In genomic region chr11:68032003-68032402, GRCh38 we compare ENCODE assay signal across 12 cellular contexts. TPM values are rescaled to one million over a fixed set of nuclear protein-coding genes. Genes with fewer than 3 reads are reported as not detected.
A peak's percentile ranks its signal among the peaks of the same experiment; 100 is the strongest.
DNase-seq lines count a peak whose midpoint lies in the region; ATAC-seq, FAIRE-seq and TF ChIP-seq lines count a peak whose summit lies in the region.
"Had no signal": no experiment of that assay in that cellular context is flagged by ENCODE, and none has a peak within 500 bp of the region (broad histone marks: within the 10 kb centered on the region; RNA-seq: fewer than 3 reads in every experiment).

No MANE protein-coding gene starts in this region.

- H4K20me1 ChIP-seq in PC-9 (ENCODE audit: insufficient read depth) (no peaks in the 10 kb centered on the region), H1 (replicated peaks in 1 of 2; ENCODE audit: control insufficient read depth in 1 of 2, insufficient read depth in 2 of 2, low read length in 2 of 2) (peaks cover 0 to 5% of the 10 kb centered on the region in 2 experiments)

- H3K14ac ChIP-seq in H1 (ENCODE audit: insufficient read length): no peak overlapping the region

- no peak for TF ChIP-seq EP300 in H1 (IDR thresholded peaks at IDR 0.05; ENCODE audit: borderline replicate concordance in 1 of 2, low read depth in 2 of 2, low read length in 2 of 2)

- H3K79me1 ChIP-seq in H1 (ENCODE audit: low read depth, low read length): peaks cover 10% of the 10 kb centered on the region

- no peak overlapping the region for H3K23ac ChIP-seq in H1 (ENCODE audit: insufficient read length)

- H2AFZ ChIP-seq in PC-9 (no peak overlapping the region), H1 (ENCODE audit: low read length) (no peak overlapping the region)

- H2BK5ac ChIP-seq in H1 (ENCODE audit: low read depth, low read length): no peak overlapping the region

- H4K5ac ChIP-seq in H1 (ENCODE audit: insufficient read length, low read depth, low read length): no peak overlapping the region

- H3K27me3 ChIP-seq in PC-9 (ENCODE audit: insufficient read depth, low read depth) (no peaks in the 10 kb centered on the region), H1 (replicated peaks in 1 of 4; ENCODE audit: control insufficient read depth in 3 of 4, extremely low read depth in 1 of 4, insufficient read depth in 3 of 4, low read length in 3 of 4) (no peaks in the 10 kb centered on the region)
- H3K27me3 ChIP-seq: thyroid gland had no signal

- TF ChIP-seq CTCF in PC-9 (conservative IDR thresholded peaks at IDR 0.05) (no peak), H1 (IDR thresholded peaks at IDR 0.05; ENCODE audit: control extremely low read depth in 1 of 3, insufficient read depth in 1 of 3, low read depth in 1 of 3, low read length in 3 of 3) (no peak), progenitor cell of endocrine pancreas (IDR thresholded peaks at IDR 0.05; ENCODE audit: unreplicated experiment) (no peak)

- no peak overlapping the region for H2BK12ac ChIP-seq in H1 (ENCODE audit: low read depth, low read length)

- H3K27me3 Mint-ChIP-seq in activated CD4-positive, alpha-beta T cell treated with anti-CD3 and anti-CD28 coated beads, Interleukin-2, amount 10 ng/mL, durations not matched to agents 24 days and 14 days: no peaks in the 10 kb centered on the region
- H3K27me3 Mint-ChIP-seq in progenitor cell of endocrine pancreas: no peaks in the 10 kb centered on the region

- H3K27ac ChIP-seq in PC-9: no peak overlapping the region
- no peak overlapping the region for H3K27ac ChIP-seq in H1 (ENCODE audit: low read depth, low read length)

- H3K4me1 ChIP-seq in PC-9 (replicated peaks; ENCODE audit: insufficient read depth): peaks cover 36% of the 10 kb centered on the region
- H3K4me1 ChIP-seq in H1 (replicated peaks in 1 of 4; ENCODE audit: control insufficient read depth in 3 of 4, insufficient read depth in 4 of 4, low read length in 3 of 4): peaks cover 0 to 8% (median 6%) of the 10 kb centered on the region in 4 experiments; a peak in 5 of 7 replicates

- H3K9me3 ChIP-seq in PC-9 (ENCODE audit: insufficient read depth, low read depth) (no peaks in the 10 kb centered on the region), H1 (ENCODE audit: insufficient read depth in 2 of 2, low read depth in 1 of 2, low read length in 1 of 2) (no peaks in the 10 kb centered on the region)
- H3K9me3 ChIP-seq: thyroid gland had no signal

- peaks cover 28% of the 10 kb centered on the region for H3K4me1 Mint-ChIP-seq in activated CD4-positive, alpha-beta T cell treated with anti-CD3 and anti-CD28 coated beads, Interleukin-2, amount 10 ng/mL, durations not matched to agents 24 days and 14 days
- H3K4me1 Mint-ChIP-seq in progenitor cell of endocrine pancreas (ENCODE audit: low read depth): peaks cover 10% of the 10 kb centered on the region

- ATAC-seq in GM18502 (IDR thresholded peaks at IDR 0.05; ENCODE audit: poor library complexity, unreplicated experiment): no peak

- in situ Hi-C loops in G401 (cut with HindIII; ENCODE audit: low sequenced_read_pairs): no loop called here

- H2AK5ac ChIP-seq in H1 (ENCODE audit: low read depth, low read length): no peak overlapping the region

- H2BK20ac ChIP-seq in H1 (ENCODE audit: low read length): no peak overlapping the region

- H3K79me2 ChIP-seq in PC-9 (ENCODE audit: low read depth) (peaks cover 47% of the 10 kb centered on the region), H1 (ENCODE audit: control insufficient read depth in 1 of 2, insufficient read depth in 2 of 2, low read length in 2 of 2) (peaks cover 0 to 22% of the 10 kb centered on the region in 2 experiments; a peak in 2 of 4 replicates)

- intact Hi-C loops in activated CD4-positive, alpha-beta T cell treated with anti-CD3 and anti-CD28 coated beads, Interleukin-2, amount 10 ng/mL, durations not matched to agents 24 days and 14 days (cut with micrococcal nuclease): loop anchor here (5.0 to 10.0 kb wide), 4 partner anchors 90 to 757 kb away; partner anchors contain the start of genes CHKA, KMT5B and PPP6R3
- intact Hi-C loops in PC-9 (cut with micrococcal nuclease; ENCODE audit: unreplicated experiment): no loop called here

- peak overlapping the region; percentile 84 for H3K4me3 Mint-ChIP-seq in activated CD4-positive, alpha-beta T cell treated with anti-CD3 and anti-CD28 coated beads, Interleukin-2, amount 10 ng/mL, durations not matched to agents 24 days and 14 days
- H3K4me3 Mint-ChIP-seq in progenitor cell of endocrine pancreas (ENCODE audit: low read depth): peak overlapping the region; percentile 93

- H2BK15ac ChIP-seq in H1 (ENCODE audit: low read length): no peak overlapping the region

- 82% methylated on average over 9 of the region's 9 CpGs; no CpG with 5 or more reads in 1 of the 2 experiments for whole genome bisulfite sequencing in H1 (ENCODE audit: extremely low coverage in 1 of 2, insufficient coverage in 1 of 2, insufficient read length in 1 of 2, insufficient replicate concordance in 2 of 2, low coverage in 1 of 2, low lambda C conversion rate in 2 of 2, missing lambda C conversion rate in 1 of 2), 2 experiments

- POLR2A ChIA-PET in PC-9 (lab: Charles Lee; ENCODE audit: unreplicated experiment): no interaction called here
- POLR2A ChIA-PET in H1 (lab: Charles Lee; ENCODE audit: partially characterized antibody): interaction anchor here (1.8 to 16.6 kb wide), 3 partner anchors 10 to 21 kb away, joined by 6 to 183 read pairs (median 24); no protein-coding TSS in a partner anchor

- FAIRE-seq in H1 (lab: Jason Lieb, UNC): no peak
- FAIRE-seq: bronchial epithelial cell, TTC549 had no signal

- H3K4me2 ChIP-seq in PC-9 (peak overlapping the region; percentile 83), H1 (ENCODE audit: insufficient read depth in 1 of 2, low read depth in 2 of 2, low read length in 2 of 2) (peak overlapping the region; percentile 76 to 86; a peak in 2 of 4 replicates)

- CTCF ChIA-PET in PC-9 (lab: Charles Lee) (no interaction called here), H1 (lab: Charles Lee; ENCODE audit: partially characterized antibody) (interaction anchor here (1.2 to 1.3 kb wide), 2 partner anchors 11 to 23 kb away, joined by 3 to 5 read pairs; no protein-coding TSS in a partner anchor)

- no peak for TF ChIP-seq POLR2A in H1 (IDR thresholded peaks at IDR 0.05; ENCODE audit: control extremely low read depth in 1 of 2, low read depth in 2 of 2, low read length in 2 of 2)

- peaks cover 7% of the 10 kb centered on the region for H3K36me3 Mint-ChIP-seq in activated CD4-positive, alpha-beta T cell treated with anti-CD3 and anti-CD28 coated beads, Interleukin-2, amount 10 ng/mL, durations not matched to agents 24 days and 14 days (ENCODE audit: low read depth)
- H3K36me3 Mint-ChIP-seq in progenitor cell of endocrine pancreas (ENCODE audit: insufficient read depth): no peaks in the 10 kb centered on the region

- no peak overlapping the region for H4K91ac ChIP-seq in H1 (replicated peaks; ENCODE audit: insufficient read length, low read length)

- H2BK120ac ChIP-seq in H1 (replicated peaks; ENCODE audit: low read depth, low read length): no peak overlapping the region

- peaks cover 3% of the 10 kb centered on the region; the same call in 1 of the 2 replicates for H3K23me2 ChIP-seq in H1 (ENCODE audit: low read depth, low read length)

- no peak for DNase-seq in activated CD4-positive, alpha-beta T cell treated with anti-CD3 and anti-CD28 coated beads, Interleukin-2, amount 10 ng/mL, durations not matched to agents 24 days and 14 days
- DNase-seq in activated CD4-positive, alpha-beta T cell treated with anti-CD3 and anti-CD28 coated beads for 1 hour: no peak
- no peak for DNase-seq in PC-9
- no peak for DNase-seq in H1 (ENCODE audit: low read depth in 1 of 2, low spot score in 2 of 2)
- no peak for DNase-seq in progenitor cell of endocrine pancreas (ENCODE audit: low spot score, unreplicated experiment)
- DNase-seq in DMS53 (lab: John Stamatoyannopoulos, UW): no peak
- DNase-seq in G401 (ENCODE audit: low spot score): no peak
- DNase-seq: NCI-H2171, thyroid gland had no signal

- H3F3A ChIP-seq in PC-9 (ENCODE audit: insufficient read depth, low read depth): peaks cover 50% of the 10 kb centered on the region

- H3K9me3 Mint-ChIP-seq in activated CD4-positive, alpha-beta T cell treated with anti-CD3 and anti-CD28 coated beads, Interleukin-2, amount 10 ng/mL, durations not matched to agents 24 days and 14 days: no peaks in the 10 kb centered on the region
- H3K9me3 Mint-ChIP-seq in progenitor cell of endocrine pancreas (ENCODE audit: low read depth): no peaks in the 10 kb centered on the region

- H4K8ac ChIP-seq in H1 (ENCODE audit: extremely low read depth, insufficient read depth, low read length): no peak overlapping the region

- H3K36me3 ChIP-seq in PC-9 (ENCODE audit: low read depth) (peaks cover 7% of the 10 kb centered on the region; the same call in 1 of the 2 replicates), H1 (ENCODE audit: control insufficient read depth in 2 of 4, insufficient read depth in 4 of 4, low read length in 3 of 4) (peaks cover 4 to 17% (median 15%) of the 10 kb centered on the region in 4 experiments)

- no peaks in the 10 kb centered on the region for H3K9me2 ChIP-seq in PC-9 (ENCODE audit: insufficient read depth)

- H3K18ac ChIP-seq in H1 (ENCODE audit: extremely low read depth, low read length): no peak overlapping the region

- H3K27ac Mint-ChIP-seq in activated CD4-positive, alpha-beta T cell treated with anti-CD3 and anti-CD28 coated beads, Interleukin-2, amount 10 ng/mL, durations not matched to agents 24 days and 14 days: peak overlapping the region; percentile 87
- H3K27ac Mint-ChIP-seq in progenitor cell of endocrine pancreas: no peak overlapping the region

- H3K9ac ChIP-seq in H1 (replicated peaks in 1 of 4; ENCODE audit: extremely low read depth in 1 of 4, low read depth in 3 of 4, low read length in 3 of 4): 0 out of 7 replicates have a peak overlapping the region, but pooled peaks of 1 of the 4 experiments have one; percentile 6

- no peak overlapping the region for H3K56ac ChIP-seq in H1 (replicated peaks; ENCODE audit: insufficient read length, low read depth, low read length)

- H3K4me3 ChIP-seq in PC-9 (peak overlapping the region; percentile 91; the same call in 1 of the 2 replicates), H1 (ENCODE audit: extremely low read depth in 1 of 4, insufficient read depth in 2 of 4, low read depth in 3 of 4, low read length in 4 of 4) (no peak overlapping the region)

- H3K4ac ChIP-seq in H1 (replicated peaks; ENCODE audit: insufficient read length, low read depth, low read length): no peak overlapping the region

- BruUV-seq in PC-9 (replicated peaks; lab: Mats Ljungman, UMichigan): no TSS peak

- no peak for TF ChIP-seq RAD21 in H1 (IDR thresholded peaks at IDR 0.05 in 1 of 2, conservative IDR thresholded peaks at IDR 0.05 in 1 of 2; ENCODE audit: low read depth in 2 of 2, low read length in 2 of 2)

RNA-seq across cellular contexts. Expression of gene NDUFS8, which starts 1.5 kb away (rescaled TPM):
- total RNA-seq in activated CD4-positive, alpha-beta T cell treated with anti-CD3 and anti-CD28 coated beads, Interleukin-2, amount 10 ng/mL, durations not matched to agents 24 days and 14 days: 153 and 159 TPM in 2 replicates
- total RNA-seq in PC-9 (2021) (270 and 275 TPM in 2 replicates), progenitor cell of endocrine pancreas (113 and 125 TPM in 2 replicates)
- 182 and 199 TPM in 2 replicates for total RNA-seq in H1 (2021; fragmentation: NEBNext Ultra II Directional; extraction: Animal tissue kit (Norgen Biotek cat#: 25700))
- 291 and 406 TPM in 2 replicates for polyA plus RNA-seq in H1 (2011; rRNA removed)
- polyA plus RNA-seq in H1 (2011; cell fraction: cytosol; rRNA removed): 222 TPM
- 253 TPM for polyA plus RNA-seq in H1 (2011; cell fraction: nucleus; rRNA removed)
- polyA plus RNA-seq in H1 (2012, experiment 1 of 2): 92.1 to 255 TPM (median 248 TPM) in 4 replicates
- polyA plus RNA-seq in H1 (2012, experiment 2 of 2): 348 TPM
- polyA plus RNA-seq in H1 (2013, experiment 1 of 2): 130 TPM
- polyA plus RNA-seq in H1 (2013, experiment 2 of 2): 128 TPM
- 69.8 and 77.8 TPM in 2 replicates for polyA minus RNA-seq in H1 (2011; rRNA and poly(A)+ RNA removed)
- 133 TPM for polyA minus RNA-seq in H1 (2011; cell fraction: cytosol; rRNA and poly(A)+ RNA removed)
- polyA minus RNA-seq in H1 (2011; cell fraction: nucleus; rRNA and poly(A)+ RNA removed): 92.8 TPM
- total RNA-seq in G401 (2014; rRNA removed; shearing (Covaris generic)): 177 and 212 TPM in 2 replicates

RNA-seq across cellular contexts. Expression of gene TCIRG1, which starts 6.8 kb away (rescaled TPM):
- 141 and 149 TPM in 2 replicates for total RNA-seq in activated CD4-positive, alpha-beta T cell treated with anti-CD3 and anti-CD28 coated beads, Interleukin-2, amount 10 ng/mL, durations not matched to agents 24 days and 14 days
- total RNA-seq in PC-9 (2021) (125 and 175 TPM in 2 replicates), progenitor cell of endocrine pancreas (33.6 and 35.5 TPM in 2 replicates)
- 25.3 and 25.7 TPM in 2 replicates for total RNA-seq in H1 (2021; fragmentation: NEBNext Ultra II Directional; extraction: Animal tissue kit (Norgen Biotek cat#: 25700))
- polyA plus RNA-seq in H1 (2011; rRNA removed): 39.6 and 50.2 TPM in 2 replicates
- polyA plus RNA-seq in H1 (2011; cell fraction: cytosol; rRNA removed): 35.8 TPM
- 287 TPM for polyA plus RNA-seq in H1 (2011; cell fraction: nucleus; rRNA removed)
- polyA plus RNA-seq in H1 (2012, experiment 1 of 2): 12.7 to 29.5 TPM (median 24.4 TPM) in 4 replicates
- 16.1 TPM for polyA plus RNA-seq in H1 (2012, experiment 2 of 2)
- polyA plus RNA-seq in H1 (2013, experiment 1 of 2): 25.3 TPM
- 21.2 TPM for polyA plus RNA-seq in H1 (2013, experiment 2 of 2)
- 10.0 and 11.3 TPM in 2 replicates for polyA minus RNA-seq in H1 (2011; rRNA and poly(A)+ RNA removed)
- polyA minus RNA-seq in H1 (2011; cell fraction: cytosol; rRNA and poly(A)+ RNA removed): 15.0 TPM
- polyA minus RNA-seq in H1 (2011; cell fraction: nucleus; rRNA and poly(A)+ RNA removed): 43.9 TPM
- total RNA-seq in G401 (2014; rRNA removed; shearing (Covaris generic)): 9.7 and 9.8 TPM in 2 replicates

RNA-seq across cellular contexts. Expression of gene ALDH3B1, which starts 21.9 kb away (rescaled TPM):
- not detected in 2 replicates for total RNA-seq in activated CD4-positive, alpha-beta T cell treated with anti-CD3 and anti-CD28 coated beads, Interleukin-2, amount 10 ng/mL, durations not matched to agents 24 days and 14 days
- total RNA-seq in PC-9 (2021) (98.1 and 104 TPM in 2 replicates), progenitor cell of endocrine pancreas (not detected in 2 replicates)
- total RNA-seq in H1 (2021; fragmentation: NEBNext Ultra II Directional; extraction: Animal tissue kit (Norgen Biotek cat#: 25700)): 0.27 and 0.32 TPM in 2 replicates
- 0.47 TPM in 2 replicates for polyA plus RNA-seq in H1 (2011; rRNA removed)
- polyA plus RNA-seq in H1 (2011; cell fraction: cytosol; rRNA removed): 0.50 TPM
- polyA plus RNA-seq in H1 (2011; cell fraction: nucleus; rRNA removed): 0.53 TPM
- polyA plus RNA-seq in H1 (2012, experiment 1 of 2): 0.62 to 1.1 TPM (median 0.75 TPM) in 4 replicates
- polyA plus RNA-seq in H1 (2012, experiment 2 of 2): 0.26 TPM
- 0.18 TPM for polyA plus RNA-seq in H1 (2013, experiment 1 of 2)
- polyA plus RNA-seq in H1 (2013, experiment 2 of 2): 0.26 TPM
- 0.16 and 0.34 TPM in 2 replicates for polyA minus RNA-seq in H1 (2011; rRNA and poly(A)+ RNA removed)
- polyA minus RNA-seq in H1 (2011; cell fraction: cytosol; rRNA and poly(A)+ RNA removed): 0.88 TPM
- 0.50 TPM for polyA minus RNA-seq in H1 (2011; cell fraction: nucleus; rRNA and poly(A)+ RNA removed)
- 1.2 and 2.1 TPM in 2 replicates for total RNA-seq in G401 (2014; rRNA removed; shearing (Covaris generic))

RNA-seq across cellular contexts. Expression of gene UNC93B1, which starts 28.1 kb away (rescaled TPM):
- 13.8 and 15.6 TPM in 2 replicates for total RNA-seq in activated CD4-positive, alpha-beta T cell treated with anti-CD3 and anti-CD28 coated beads, Interleukin-2, amount 10 ng/mL, durations not matched to agents 24 days and 14 days
- total RNA-seq in PC-9 (2021): 75.5 and 94.4 TPM in 2 replicates
- 18.9 and 19.2 TPM in 2 replicates for total RNA-seq in H1 (2021; fragmentation: NEBNext Ultra II Directional; extraction: Animal tissue kit (Norgen Biotek cat#: 25700))
- 34.3 and 40.8 TPM in 2 replicates for polyA plus RNA-seq in H1 (2011; rRNA removed)
- 24.6 TPM for polyA plus RNA-seq in H1 (2011; cell fraction: cytosol; rRNA removed)
- 53.5 TPM for polyA plus RNA-seq in H1 (2011; cell fraction: nucleus; rRNA removed)
- polyA plus RNA-seq in H1 (2012, experiment 1 of 2): 8.7 to 20.4 TPM (median 17.7 TPM) in 4 replicates
- polyA plus RNA-seq in H1 (2012, experiment 2 of 2): 16.4 TPM
- 22.0 TPM for polyA plus RNA-seq in H1 (2013, experiment 1 of 2)
- polyA plus RNA-seq in H1 (2013, experiment 2 of 2): 22.4 TPM
- 20.6 and 26.5 TPM in 2 replicates for polyA minus RNA-seq in H1 (2011; rRNA and poly(A)+ RNA removed)
- 14.0 TPM for polyA minus RNA-seq in H1 (2011; cell fraction: cytosol; rRNA and poly(A)+ RNA removed)
- 24.7 TPM for polyA minus RNA-seq in H1 (2011; cell fraction: nucleus; rRNA and poly(A)+ RNA removed)
- 6.7 and 8.0 TPM in 2 replicates for total RNA-seq in progenitor cell of endocrine pancreas
- total RNA-seq in G401 (2014; rRNA removed; shearing (Covaris generic)): 17.8 and 34.7 TPM in 2 replicates

Comparison
In these comparisons a context has a peak if more than half of its experiments do, and no peak if none do; other contexts are left out.
1. RNA of gene ALDH3B1, which starts 21.9 kb away (total RNA-seq): 98.1 to 104 TPM in PC-9; 1.2 to 2.1 TPM in G401, 0.27 to 0.32 TPM in H1, not detected in progenitor cell of endocrine pancreas and not detected in activated CD4-positive, alpha-beta T cell treated with anti-CD3 and anti-CD28 coated beads, Interleukin-2, amount 10 ng/mL, durations not matched to agents 24 days and 14 days; every median in the first group is over 10 times any median in the second.